In the genomic region with DNA sequence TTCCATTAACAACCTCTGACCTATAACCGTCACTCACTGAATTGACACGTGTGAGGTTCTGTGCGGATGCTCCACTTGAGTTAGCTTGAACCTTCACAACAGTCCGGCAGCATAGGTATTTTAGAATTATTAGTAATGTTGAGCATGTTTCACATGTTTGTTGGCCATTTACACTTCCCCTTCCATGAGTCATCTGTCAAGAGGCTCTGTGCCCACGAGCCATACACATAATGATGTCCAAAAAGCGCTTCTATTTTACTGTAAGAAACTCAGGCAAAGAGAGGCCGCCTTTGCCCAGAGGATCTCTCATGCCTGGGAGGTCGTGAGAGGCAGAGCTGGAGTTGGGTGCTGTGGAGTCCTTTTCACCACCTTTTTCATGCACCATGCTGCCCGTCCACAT, we compare ENCODE assay signal across 20 cellular contexts. TPM values are rescaled to one million over a fixed set of nuclear protein-coding genes. Genes with fewer than 3 reads are reported as not detected.
A peak's percentile ranks its signal among the peaks of the same experiment; 100 is the strongest.
DNase-seq lines count a peak whose midpoint lies in the region; FAIRE-seq and TF ChIP-seq lines count a peak whose summit lies in the region.
"Had no signal": no experiment of that assay in that cellular context is flagged by ENCODE, and none has a peak within 500 bp of the region (broad histone marks: within the 10 kb centered on the region; RNA-seq: fewer than 3 reads in every experiment).

No MANE protein-coding gene starts in this region.

- no peak overlapping the region for H3K23ac ChIP-seq in mesenchymal stem cell (ENCODE audit: low read length in 2 of 2)

- H3K36me3 ChIP-seq in MG63, result no peaks in the 10 kb centered on the region
- H3K36me3 ChIP-seq in bronchial epithelial cell (ENCODE audit: control insufficient read depth, insufficient read depth, low read length), result no peaks in the 10 kb centered on the region
- H3K36me3 ChIP-seq in mesenchymal stem cell (ENCODE audit: control insufficient read depth in 1 of 2, insufficient read depth in 2 of 2, low read depth in 1 of 2, low read length in 2 of 2), result no peaks in the 10 kb centered on the region
- H3K36me3 ChIP-seq: heart left ventricle had no signal

- no peak for TF ChIP-seq POLR2A in erythroblast (IDR thresholded peaks at IDR 0.05; ENCODE audit: low read length)

- no peak overlapping the region for H2BK120ac ChIP-seq in mesenchymal stem cell (ENCODE audit: low read depth, low read length)

- H3K9ac ChIP-seq in mesenchymal stem cell (ENCODE audit: low read length), result no peak overlapping the region

- H2AK5ac ChIP-seq in mesenchymal stem cell (ENCODE audit: low read length, severe bottlenecking), result no peak overlapping the region

- H3K9me3 ChIP-seq in MG63 (no peaks in the 10 kb centered on the region), mesenchymal stem cell (ENCODE audit: control insufficient read depth, low read length) (no peaks in the 10 kb centered on the region)

- H3K4me3 ChIP-seq in MG63 (no peak overlapping the region), bronchial epithelial cell (ENCODE audit: low read depth, low read length) (no peak overlapping the region), mesenchymal stem cell (ENCODE audit: insufficient read depth in 1 of 2, low read depth in 1 of 2, low read length in 2 of 2) (no peak overlapping the region)
- H3K4me3 ChIP-seq: heart left ventricle, skin epidermis had no signal

- no peak for TF ChIP-seq CTCF in bronchial epithelial cell (IDR thresholded peaks at IDR 0.05; ENCODE audit: insufficient read depth, low read length, severe bottlenecking)

- WGBS in mesenchymal stem cell, result 43% methylated on average over 8 of the region's 9 CpGs

- no peaks in the 10 kb centered on the region for H3K79me1 ChIP-seq in mesenchymal stem cell (replicated peaks; ENCODE audit: low read length, poor library complexity, severe bottlenecking)

- H2BK5ac ChIP-seq in mesenchymal stem cell (ENCODE audit: low read depth, low read length, poor library complexity, severe bottlenecking), result no peak overlapping the region

- H2BK15ac ChIP-seq in mesenchymal stem cell (ENCODE audit: low read depth, poor library complexity, severe bottlenecking), result no peak overlapping the region

- DNase-seq in ELR (ENCODE audit: low read depth) (peak; percentile 68), MG63 (peak; percentile 79), bronchial epithelial cell (ENCODE audit: low read depth) (peak; percentile 49), mesenchymal stem cell (peak; percentile 72), NCI-H146 treated with DMSO at 0.1 percent for 48 hours (lab: John Stamatoyannopoulos, UW; ENCODE audit: unreplicated experiment) (no peak), NCI-H187 (lab: John Stamatoyannopoulos, UW) (no peak), erythroblast (lab: John Stamatoyannopoulos, UW) (no peak)
- DNase-seq: activated CD4-positive, alpha-beta T cell treated with anti-CD3 and anti-CD28 coated beads for 4 hours; activated naive CD4-positive, alpha-beta T cell treated with anti-CD3 and anti-CD28 coated beads, Interleukin-2, amount 50 U/mL, for 16 hours; activated T-cell treated with anti-CD3 and anti-CD28 coated beads for 4 hours; central memory CD4-positive, alpha-beta T cell; endodermal cell; heart left ventricle; NCI-H2029; NCI-H69; stimulated activated naive CD8-positive, alpha-beta T cell treated with anti-CD3 and anti-CD28 coated beads, Interleukin-15, Interleukin-2, amounts not matched to agents 100 U/mL and 50 U/mL, for 24 hours; T-helper 17 cell had no signal

- peaks cover 1% of the 10 kb centered on the region for H3K4me1 ChIP-seq in mesenchymal stem cell (ENCODE audit: control insufficient read depth, insufficient read depth, low read depth, low read length)

- H3K27me3 ChIP-seq in MG63, result no peaks in the 10 kb centered on the region
- H3K27me3 ChIP-seq in bronchial epithelial cell (ENCODE audit: control insufficient read depth, insufficient read depth, low read length), result no peaks in the 10 kb centered on the region
- H3K27me3 ChIP-seq in mesenchymal stem cell (ENCODE audit: control insufficient read depth in 1 of 2, insufficient read depth in 1 of 2, low read length in 2 of 2), result peaks cover 0 to 29% of the 10 kb centered on the region in 2 experiments
- H3K27me3 ChIP-seq: heart left ventricle had no signal

- H3K4ac ChIP-seq in mesenchymal stem cell (ENCODE audit: low read depth in 1 of 2, low read length in 2 of 2), result no peak overlapping the region

- FAIRE-seq in bronchial epithelial cell (lab: Jason Lieb, UNC), result no peak
- FAIRE-seq: keratinocyte, urothelium cell line had no signal

- no peak overlapping the region for H4K91ac ChIP-seq in mesenchymal stem cell (ENCODE audit: low read length)

- no peak overlapping the region for H3K18ac ChIP-seq in mesenchymal stem cell (ENCODE audit: low read depth in 1 of 2, low read length in 2 of 2)

- no peak overlapping the region for H3K27ac ChIP-seq in mesenchymal stem cell (ENCODE audit: low read length, poor library complexity, severe bottlenecking)
- H3K27ac ChIP-seq: heart left ventricle, skin epidermis had no signal

- no peak overlapping the region for H4K8ac ChIP-seq in mesenchymal stem cell (ENCODE audit: low read length)

- H3K14ac ChIP-seq in mesenchymal stem cell (ENCODE audit: low read length in 2 of 2), result no peak overlapping the region

- H2AFZ ChIP-seq in mesenchymal stem cell (ENCODE audit: low read depth, low read length), result no peak overlapping the region

- H3K4me2 ChIP-seq in mesenchymal stem cell (ENCODE audit: low read length, poor library complexity, severe bottlenecking), result no peak overlapping the region

- H2BK12ac ChIP-seq in mesenchymal stem cell (ENCODE audit: low read length in 2 of 2), result no peak overlapping the region

RNA-seq across cellular contexts. Expression of gene TMEM214, which starts 28.9 kb away (rescaled TPM):
- total RNA-seq in MG63 (2014; rRNA removed; shearing (Covaris generic); ENCODE audit: low replicate concordance), result 35.7 and 47.2 TPM in 2 replicates
- total RNA-seq in bronchial epithelial cell, result 15.8 and 17.3 TPM in 2 replicates
- polyA plus RNA-seq in mesenchymal stem cell (2013, experiment 1 of 2), result 110 TPM
- 107 TPM for polyA plus RNA-seq in mesenchymal stem cell (2013, experiment 2 of 2)

RNA-seq across cellular contexts. Expression of gene MAPRE3, which starts 33.4 kb away (rescaled TPM):
- total RNA-seq in MG63 (2014; rRNA removed; shearing (Covaris generic); ENCODE audit: low replicate concordance), result 4.8 and 7.9 TPM in 2 replicates
- total RNA-seq in bronchial epithelial cell, result 1.6 and 2.8 TPM in 2 replicates
- 22.8 TPM for polyA plus RNA-seq in mesenchymal stem cell (2013, experiment 1 of 2)
- polyA plus RNA-seq in mesenchymal stem cell (2013, experiment 2 of 2), result 23.1 TPM

RNA-seq across cellular contexts. Expression of gene AGBL5, which starts 47.6 kb away (rescaled TPM):
- total RNA-seq in MG63 (2014; rRNA removed; shearing (Covaris generic); ENCODE audit: low replicate concordance), result 19.0 and 26.0 TPM in 2 replicates
- 9.2 and 16.5 TPM in 2 replicates for total RNA-seq in bronchial epithelial cell
- 18.2 TPM for polyA plus RNA-seq in mesenchymal stem cell (2013, experiment 1 of 2)
- polyA plus RNA-seq in mesenchymal stem cell (2013, experiment 2 of 2), result 17.4 TPM

Comparison
In these comparisons a context has a peak if more than half of its experiments do, and no peak if none do; other contexts are left out.
1. DNase-seq: peak in ELR (single experiment), MG63 (single experiment), bronchial epithelial cell (single experiment) and mesenchymal stem cell (single experiment); none in NCI-H146 treated with DMSO at 0.1 percent for 48 hours (single experiment), NCI-H187 (0 of 2) and erythroblast (0 of 2).